ENCODE assay signal across 8 cellular contexts in the genomic region with DNA sequence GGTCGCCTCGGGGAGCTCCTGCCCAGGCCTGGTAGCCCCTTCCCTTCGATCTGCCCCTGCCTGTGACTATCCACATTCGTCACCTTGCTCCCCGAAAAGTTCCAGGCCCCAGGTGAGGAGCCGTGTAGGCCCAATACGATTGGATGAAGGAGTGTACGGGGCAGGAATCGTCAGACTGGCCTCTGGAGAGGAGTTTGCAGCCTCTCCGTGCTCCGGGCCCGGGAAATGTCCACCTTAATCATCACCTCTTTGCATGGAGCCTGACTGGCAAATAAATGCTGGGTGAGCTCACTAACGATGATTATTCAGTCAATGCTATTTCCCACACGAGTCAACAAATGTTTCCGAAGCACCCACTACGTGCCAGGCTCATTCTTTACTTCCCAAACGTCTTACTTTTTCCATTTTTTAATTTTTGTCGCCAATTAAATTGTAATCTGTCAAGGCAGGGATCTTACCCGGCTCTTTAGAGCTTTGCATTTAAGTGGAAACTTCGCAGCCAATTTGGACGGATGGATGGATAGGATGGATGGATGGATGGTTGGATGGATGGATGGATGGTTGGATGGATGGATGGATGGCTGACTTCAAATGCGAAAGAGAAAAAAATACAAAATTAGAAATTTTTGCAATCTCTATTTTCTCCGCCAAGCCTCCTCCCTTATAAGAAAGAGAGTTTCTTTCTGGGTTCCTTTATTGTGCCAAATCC. TPM values are rescaled to one million over a fixed set of nuclear protein-coding genes. Genes with fewer than 3 reads are reported as not detected.
DNase-seq lines count a peak whose midpoint lies in the region; ATAC-seq and TF ChIP-seq lines count a peak whose summit lies in the region.

No MANE protein-coding gene starts in this region.

- ATAC-seq in GM18868 (IDR thresholded peaks at IDR 0.05; ENCODE audit: unreplicated experiment) (peak; percentile 6), HG03378 (IDR thresholded peaks at IDR 0.05; ENCODE audit: unreplicated experiment) (peak; percentile 16)

- DNase-seq in A673 (ENCODE audit: low spot score) (no peak), glutamatergic neuron (no peak), trophoblast cell (peak; percentile 7 to 50), COLO829 (ENCODE audit: low spot score) (no peak), GM10266 (ENCODE audit: extremely low spot score) (no peak)
- no peak for DNase-seq in activated CD4-positive, alpha-beta memory T cell treated with anti-CD3 and anti-CD28 coated beads for 36 hours

- H3K4ac ChIP-seq in trophoblast cell (ENCODE audit: low read depth, low read length), result no peak overlapping the region

- H2BK12ac ChIP-seq in trophoblast cell (ENCODE audit: low read length), result peak overlapping the region; percentile 23

- H2AFZ ChIP-seq in trophoblast cell (ENCODE audit: insufficient read depth, low read length, poor library complexity), result peak overlapping the region; percentile 95

- no peak overlapping the region for H2AK5ac ChIP-seq in trophoblast cell (ENCODE audit: low read length)

- H3K4me3 ChIP-seq in A673 (ENCODE audit: low read depth, low read length, poor library complexity, severe bottlenecking) (peak overlapping the region; percentile 77), trophoblast cell (ENCODE audit: low read depth, low read length) (peak overlapping the region; percentile 77)

- TF ChIP-seq CTCF in A673 (conservative IDR thresholded peaks at IDR 0.05; ENCODE audit: low read depth, low read length), result no peak
- no peak for TF ChIP-seq CTCF in glutamatergic neuron (IDR thresholded peaks at IDR 0.05; ENCODE audit: partially characterized antibody, unreplicated experiment)
- TF ChIP-seq CTCF in GM10266 (IDR thresholded peaks at IDR 0.05; ENCODE audit: control insufficient read depth, insufficient read depth, low read depth, missing control alignments), result no peak

- peak overlapping the region; percentile 28 for H2BK120ac ChIP-seq in trophoblast cell (ENCODE audit: insufficient read depth, low read length, poor library complexity)

- H3K14ac ChIP-seq in trophoblast cell (ENCODE audit: low read length), result peak overlapping the region; percentile 18

- intact Hi-C loops in A673 (cut with micrococcal nuclease; ENCODE audit: unreplicated experiment), result no loop called here
- intact Hi-C loops in activated CD4-positive, alpha-beta memory T cell treated with anti-CD3 and anti-CD28 coated beads for 36 hours (cut with micrococcal nuclease), result no loop called here

- peaks cover 5% of the 10 kb centered on the region for H3K36me3 Mint-ChIP-seq in activated CD4-positive, alpha-beta memory T cell treated with anti-CD3 and anti-CD28 coated beads for 36 hours
- H3K36me3 Mint-ChIP-seq in glutamatergic neuron (ENCODE audit: unreplicated experiment), result no peaks in the 10 kb centered on the region

- peak overlapping the region; percentile 60 for H4K12ac ChIP-seq in trophoblast cell (ENCODE audit: low read depth, low read length)

- peak overlapping the region; percentile 37 for H4K91ac ChIP-seq in trophoblast cell (ENCODE audit: low read depth, low read length)

- peak overlapping the region; percentile 80 for H3K27ac ChIP-seq in A673 (ENCODE audit: low read depth, low read length, poor library complexity, severe bottlenecking)
- peak overlapping the region; percentile 28 for H3K27ac ChIP-seq in trophoblast cell (ENCODE audit: low read depth, low read length)

- H3K79me1 ChIP-seq in trophoblast cell (ENCODE audit: low read length), result peaks cover 7% of the 10 kb centered on the region

- H3K9me3 Mint-ChIP-seq in activated CD4-positive, alpha-beta memory T cell treated with anti-CD3 and anti-CD28 coated beads for 36 hours, result peaks cover 3% of the 10 kb centered on the region
- peaks cover 18% of the 10 kb centered on the region for H3K9me3 Mint-ChIP-seq in glutamatergic neuron (ENCODE audit: unreplicated experiment)

- no peak overlapping the region for H3K23ac ChIP-seq in trophoblast cell (ENCODE audit: low read length)

- peak overlapping the region; percentile 63 for H4K8ac ChIP-seq in trophoblast cell (ENCODE audit: low read depth, low read length)

- H3K27me3 Mint-ChIP-seq in activated CD4-positive, alpha-beta memory T cell treated with anti-CD3 and anti-CD28 coated beads for 36 hours, result peaks cover 2% of the 10 kb centered on the region
- peaks cover 4% of the 10 kb centered on the region for H3K27me3 Mint-ChIP-seq in glutamatergic neuron (ENCODE audit: unreplicated experiment)

- POLR2A ChIA-PET in A673 (lab: Charles Lee; ENCODE audit: low non-redundant PET), result interaction anchor here (0.6 to 0.7 kb wide), 3 partner anchors 15 to 107 kb away, joined by 3 read pairs; no protein-coding TSS in a partner anchor
- POLR2A ChIA-PET in activated CD4-positive, alpha-beta memory T cell treated with anti-CD3 and anti-CD28 coated beads for 36 hours (lab: Charles Lee), result interaction anchor here (1.1 to 2.7 kb wide), 4 partner anchors 28 to 52 kb away, joined by 3 to 18 read pairs (median 6); a partner anchor contains a TSS

- H3K27me3 ChIP-seq in A673 (replicated peaks; ENCODE audit: insufficient read depth, low read depth, low read length, poor library complexity) (no peaks in the 10 kb centered on the region), trophoblast cell (ENCODE audit: insufficient read depth, low read length) (no peaks in the 10 kb centered on the region)

- H3K79me2 ChIP-seq in trophoblast cell (ENCODE audit: control insufficient read depth, insufficient read depth, low read length, poor library complexity), result peaks cover 5% of the 10 kb centered on the region

- H3K27ac Mint-ChIP-seq in activated CD4-positive, alpha-beta memory T cell treated with anti-CD3 and anti-CD28 coated beads for 36 hours, result peak overlapping the region; percentile 94
- peak overlapping the region; percentile 1 for H3K27ac Mint-ChIP-seq in glutamatergic neuron (ENCODE audit: unreplicated experiment)

- no CpG with 5 or more reads among the region's 23 CpGs for WGBS in trophoblast cell (ENCODE audit: extremely low coverage, insufficient coverage, insufficient read length)

- peak overlapping the region; percentile 82 for H3K4me2 ChIP-seq in trophoblast cell (ENCODE audit: low read length)

- H3K4me3 Mint-ChIP-seq in activated CD4-positive, alpha-beta memory T cell treated with anti-CD3 and anti-CD28 coated beads for 36 hours, result peak overlapping the region; percentile 88
- peak overlapping the region; percentile 86 for H3K4me3 Mint-ChIP-seq in glutamatergic neuron (ENCODE audit: unreplicated experiment)

- no peak overlapping the region for H2BK5ac ChIP-seq in trophoblast cell (ENCODE audit: low read depth, low read length, poor library complexity)

- no TSS peak for BruUV-seq in A673 (replicated peaks; lab: Mats Ljungman, UMichigan)

- H3K9ac ChIP-seq in trophoblast cell (ENCODE audit: low read length), result peak overlapping the region; percentile 1

- H3K9me3 ChIP-seq in A673 (ENCODE audit: low read depth, low read length, poor library complexity, severe bottlenecking), result no peaks in the 10 kb centered on the region
- peaks cover 2% of the 10 kb centered on the region for H3K9me3 ChIP-seq in trophoblast cell (ENCODE audit: insufficient read depth, low read depth, low read length)

- H3K4me1 Mint-ChIP-seq in activated CD4-positive, alpha-beta memory T cell treated with anti-CD3 and anti-CD28 coated beads for 36 hours (ENCODE audit: low read depth), result peaks cover 11% of the 10 kb centered on the region
- peaks cover 2% of the 10 kb centered on the region for H3K4me1 Mint-ChIP-seq in glutamatergic neuron (ENCODE audit: low read depth, unreplicated experiment)

- H3K4me1 ChIP-seq in A673 (ENCODE audit: insufficient read depth, low read length, poor library complexity, severe bottlenecking) (no peaks in the 10 kb centered on the region), trophoblast cell (ENCODE audit: control insufficient read depth in 1 of 2, insufficient read depth in 2 of 2, low read length in 2 of 2) (peaks cover 13 to 14% of the 10 kb centered on the region in 2 experiments)

- CTCF ChIA-PET in A673 (lab: Charles Lee), result interaction anchor here (0.9 kb wide), 2 partner anchors 45 to 67 kb away, joined by 3 read pairs; a partner anchor contains a TSS
- CTCF ChIA-PET in activated CD4-positive, alpha-beta memory T cell treated with anti-CD3 and anti-CD28 coated beads for 36 hours (lab: Charles Lee), result interaction anchor here (1.1 to 2.4 kb wide), 4 partner anchors 42 to 115 kb away, joined by 3 to 17 read pairs (median 8); a partner anchor contains a TSS

- peak overlapping the region; percentile 54 for H3K18ac ChIP-seq in trophoblast cell (ENCODE audit: low read length)

- no peaks in the 10 kb centered on the region for H3K36me3 ChIP-seq in A673 (ENCODE audit: insufficient read depth, low read length, poor library complexity, severe bottlenecking)
- H3K36me3 ChIP-seq in trophoblast cell (ENCODE audit: control insufficient read depth in 1 of 2, insufficient read depth in 2 of 2, low read length in 2 of 2), result no peaks in the 10 kb centered on the region

RNA-seq across cellular contexts. Expression of a gene that starts 45.8 kb away (rescaled TPM):
- 8.0 and 9.0 TPM in 2 replicates for total RNA-seq in A673 (2021)
- total RNA-seq in activated CD4-positive, alpha-beta memory T cell treated with anti-CD3 and anti-CD28 coated beads for 36 hours, result 10 to 100 TPM; 19.0 to 19.6 TPM
- total RNA-seq in glutamatergic neuron (ENCODE audit: unreplicated experiment), result 6.3 TPM
- 5.9 and 6.8 TPM in 2 replicates for polyA plus RNA-seq in trophoblast cell (2013)

RNA-seq across cellular contexts. Expression of a gene that starts 51.5 kb away (rescaled TPM):
- total RNA-seq in A673 (2021) (7.2 and 8.3 TPM in 2 replicates), glutamatergic neuron (ENCODE audit: unreplicated experiment) (3.0 TPM)
- 1 to 10 TPM; 9.1 to 9.7 TPM for total RNA-seq in activated CD4-positive, alpha-beta memory T cell treated with anti-CD3 and anti-CD28 coated beads for 36 hours
- polyA plus RNA-seq in trophoblast cell (2013), result 2.9 TPM in 2 replicates

Comparison
In these comparisons a context has a peak if more than half of its experiments do, and no peak if none do; other contexts are left out.
1. DNase-seq: peak in trophoblast cell (2 of 2); none in A673 (single experiment), activated CD4-positive, alpha-beta memory T cell treated with anti-CD3 and anti-CD28 coated beads for 36 hours (single experiment), glutamatergic neuron (single experiment), COLO829 (single experiment) and GM10266 (single experiment).